Comparison of ENCODE assay signal across 8 cellular contexts in genomic region chr9:69035438-69036316, GRCh38. TPM values are rescaled to one million over a fixed set of nuclear protein-coding genes. Genes with fewer than 3 reads are reported as not detected.
A peak's percentile ranks its signal among the peaks of the same experiment; 100 is the strongest.
DNase-seq lines count a peak whose midpoint lies in the region; ATAC-seq and TF ChIP-seq lines count a peak whose summit lies in the region.

Gene FXN, plus strand, starts transcription at chr9:69035752. Its CDS starts 31 bp downstream, at chr9:69035783.

- peak; percentile 65 for DNase-seq in DND-41
- DNase-seq in RWPE2 (ENCODE audit: low spot score) = no peak
- peak; percentile 61 for DNase-seq in activated gamma-delta T cell (lab: John Stamatoyannopoulos, UW)
- peak; percentile 74 to 94 for DNase-seq in foreskin fibroblast
- peak; percentile 22 to 87 (median 68) for DNase-seq in substantia nigra (lab: John Stamatoyannopoulos, UW)

- peak within 1 kb of the TSS; percentile 73 for H3K9ac ChIP-seq in DND-41 (ENCODE audit: low read depth, low read length)

- H2AFZ ChIP-seq in DND-41 (ENCODE audit: low read depth, low read length) = peak within 1 kb of the TSS; percentile 92
- H2AFZ ChIP-seq in neuron (ENCODE audit: low read depth, low read length) = peak within 1 kb of the TSS; percentile 94

- H3K27ac Mint-ChIP-seq in IgD-negative memory B cell = peak within 1 kb of the TSS; percentile 44 to 93 (median 84)

- H3K4me3 ChIP-seq in DND-41 (ENCODE audit: low read depth in 1 of 2, low read length in 2 of 2) (peak within 1 kb of the TSS; percentile 54 to 90), RWPE2 (ENCODE audit: severe bottlenecking) (peak within 1 kb of the TSS; percentile 89), foreskin fibroblast (ENCODE audit: low read depth in 1 of 2, low read length in 2 of 2) (peak within 1 kb of the TSS; percentile 79 to 84), neuron (ENCODE audit: low read length) (peak within 1 kb of the TSS; percentile 75)

- H3K4me2 ChIP-seq in DND-41 (ENCODE audit: insufficient read depth, low read length) = peak within 1 kb of the TSS; percentile 76

- TF ChIP-seq CTCF in DND-41 (IDR thresholded peaks at IDR 0.05; ENCODE audit: borderline replicate concordance, extremely low read depth, low read length, poor library complexity, severe bottlenecking) (peak; percentile 85), RWPE2 (IDR thresholded peaks at IDR 0.05; ENCODE audit: poor library complexity, severe bottlenecking) (peak; percentile 99), foreskin fibroblast (IDR thresholded peaks at IDR 0.05; ENCODE audit: low read depth, low read length) (peak; percentile 99)

- peaks cover 7 to 16% (median 8%) of the 10 kb centered on the region in 3 donors for H3K4me1 Mint-ChIP-seq in IgD-negative memory B cell

- peaks cover 2% of the 10 kb centered on the region for H3K36me3 Mint-ChIP-seq in IgD-negative memory B cell

- H3K9me3 ChIP-seq in DND-41 (ENCODE audit: insufficient read depth, low read length, severe bottlenecking) = no peaks in the 10 kb centered on the region
- no peaks in the 10 kb centered on the region for H3K9me3 ChIP-seq in RWPE2 (ENCODE audit: severe bottlenecking)
- H3K9me3 ChIP-seq in neuron (ENCODE audit: low read length) = no peaks in the 10 kb centered on the region

- H3K27me3 ChIP-seq in DND-41 (ENCODE audit: insufficient read depth, low read length, poor library complexity) (no peaks in the 10 kb centered on the region), RWPE2 (ENCODE audit: insufficient read depth, poor library complexity, severe bottlenecking) (no peaks in the 10 kb centered on the region), neuron (ENCODE audit: insufficient read depth, low read length) (no peaks in the 10 kb centered on the region)

- no peaks in the 10 kb centered on the region for H3K27me3 Mint-ChIP-seq in IgD-negative memory B cell

- H3K4me1 ChIP-seq in DND-41 (ENCODE audit: insufficient read depth, low read length) = peaks cover 16% of the 10 kb centered on the region
- H3K4me1 ChIP-seq in RWPE2 (ENCODE audit: insufficient read depth, poor library complexity, severe bottlenecking) = no peaks in the 10 kb centered on the region
- peaks cover 7% of the 10 kb centered on the region for H3K4me1 ChIP-seq in neuron (ENCODE audit: insufficient read depth, low read length)

- no peaks in the 10 kb centered on the region for H3K9me3 Mint-ChIP-seq in IgD-negative memory B cell

- ATAC-seq in DND-41 (ENCODE audit: insufficient read depth, low read depth) (peak; percentile 93), GM21529 (IDR thresholded peaks at IDR 0.05; ENCODE audit: unreplicated experiment) (peak; percentile 95), RWPE2 (ENCODE audit: low read depth) (peak; percentile 93)

- peaks cover 3% of the 10 kb centered on the region; the same call in 1 of the 2 replicates for H4K20me1 ChIP-seq in DND-41 (ENCODE audit: insufficient read depth, low read length)

- peak within 1 kb of the TSS; percentile 89 to 97 (median 96) for H3K4me3 Mint-ChIP-seq in IgD-negative memory B cell

- peaks cover 28% of the 10 kb centered on the region for H3K79me2 ChIP-seq in DND-41 (ENCODE audit: insufficient read depth, low read length)

- no peaks in the 10 kb centered on the region for H3K36me3 ChIP-seq in DND-41 (ENCODE audit: insufficient read depth, low read length)
- H3K36me3 ChIP-seq in RWPE2 (ENCODE audit: low read depth) = no peaks in the 10 kb centered on the region
- H3K36me3 ChIP-seq in neuron (ENCODE audit: insufficient read depth, low read length) = no peaks in the 10 kb centered on the region

- H3K27ac ChIP-seq in DND-41 (ENCODE audit: low read length) (peak within 1 kb of the TSS; percentile 72), RWPE2 (ENCODE audit: poor library complexity, severe bottlenecking) (peak within 1 kb of the TSS; percentile 39), substantia nigra (ENCODE audit: low read depth, low read length, poor library complexity, severe bottlenecking) (peak within 1 kb of the TSS; percentile 72)

RNA-seq across cellular contexts. Expression of gene FXN, which starts in this region (rescaled TPM):
- 44.7 TPM for polyA plus RNA-seq in IgD-negative memory B cell
